8 cellular contexts compared by ENCODE assay signal in genomic region chr4:25240754-25241210, GRCh38. TPM values are rescaled to one million over a fixed set of nuclear protein-coding genes. Genes with fewer than 3 reads are reported as not detected.
DNase-seq lines count a peak whose midpoint lies in the region; ATAC-seq and TF ChIP-seq lines count a peak whose summit lies in the region.
"Not testable (repeated sequence)": the region's sequence is repeated elsewhere in the genome, so short reads cannot be mapped to it uniquely, and the experiment has no call there.

No MANE protein-coding gene starts in this region.

- not testable (repeated sequence) for H3K9me3 ChIP-seq in Loucy (ENCODE audit: insufficient read depth, low read depth, low read length); SU-DHL-6 (ENCODE audit: insufficient read depth, low read length)

- peak; percentile 54 for ATAC-seq in GM19351 (IDR thresholded peaks at IDR 0.05; ENCODE audit: unreplicated experiment)
- ATAC-seq in HG02678 (IDR thresholded peaks at IDR 0.05; ENCODE audit: unreplicated experiment), result peak; percentile 61
- not testable (repeated sequence) for ATAC-seq in activated CD8-positive, alpha-beta memory T cell treated with anti-CD3 and anti-CD28 coated beads, Interleukin-2, amount 10 ng/mL, durations not matched to agents 7 days and 5 days

- peaks cover 74% of the 10 kb centered on the region for H3K36me3 Mint-ChIP-seq in activated CD8-positive, alpha-beta memory T cell treated with anti-CD3 and anti-CD28 coated beads, Interleukin-2, amount 10 ng/mL, durations not matched to agents 7 days and 5 days
- H3K36me3 Mint-ChIP-seq in type B pancreatic cell, result peaks cover 19% of the 10 kb centered on the region

- H3K4me3 Mint-ChIP-seq in activated CD8-positive, alpha-beta memory T cell treated with anti-CD3 and anti-CD28 coated beads, Interleukin-2, amount 10 ng/mL, durations not matched to agents 7 days and 5 days, result not testable (repeated sequence)
- H3K4me3 Mint-ChIP-seq in type B pancreatic cell, result peak overlapping the region; percentile 64

- not testable (repeated sequence) for H3K9me3 Mint-ChIP-seq in activated CD8-positive, alpha-beta memory T cell treated with anti-CD3 and anti-CD28 coated beads, Interleukin-2, amount 10 ng/mL, durations not matched to agents 7 days and 5 days (ENCODE audit: low read depth); type B pancreatic cell

- H3K36me3 ChIP-seq in Loucy (ENCODE audit: insufficient read depth, low read length); SU-DHL-6 (ENCODE audit: low read length): not testable (repeated sequence)

- not testable (repeated sequence) for H2AFZ ChIP-seq in Loucy (ENCODE audit: low read length); SU-DHL-6 (ENCODE audit: low read depth, low read length, severe bottlenecking)

- peaks cover 24% of the 10 kb centered on the region for H4K20me1 ChIP-seq in Loucy (ENCODE audit: insufficient read depth, low read length, poor library complexity, severe bottlenecking)
- not testable (repeated sequence) for H4K20me1 ChIP-seq in SU-DHL-6 (ENCODE audit: low read depth, low read length)

- peaks cover 37% of the 10 kb centered on the region for H3K4me1 ChIP-seq in Loucy (ENCODE audit: insufficient read depth, low read length, poor library complexity, severe bottlenecking)

- H3K79me2 ChIP-seq in Loucy (ENCODE audit: insufficient read depth, low read length) (peaks cover 72% of the 10 kb centered on the region), SU-DHL-6 (ENCODE audit: insufficient read depth, low read length) (peaks cover 93% of the 10 kb centered on the region)

- H3K4me2 ChIP-seq in Loucy (ENCODE audit: low read depth, low read length, poor library complexity, severe bottlenecking) (peak overlapping the region; percentile 71), SU-DHL-6 (ENCODE audit: low read depth, low read length, poor library complexity, severe bottlenecking) (peak overlapping the region; percentile 24)

- not testable (repeated sequence) for H3K9ac ChIP-seq in Loucy (ENCODE audit: low read depth, low read length, poor library complexity, severe bottlenecking)
- H3K9ac ChIP-seq in SU-DHL-6 (ENCODE audit: low read length), result peak overlapping the region; percentile 4; the same call in 1 of the 2 replicates

- H3K27me3 ChIP-seq in Loucy (ENCODE audit: insufficient read depth, low read length, poor library complexity, severe bottlenecking); SU-DHL-6 (ENCODE audit: low read length): not testable (repeated sequence)

- TF ChIP-seq CTCF in Loucy (conservative IDR thresholded peaks at IDR 0.05; ENCODE audit: low read length); SU-DHL-6 (IDR thresholded peaks at IDR 0.05; ENCODE audit: insufficient read depth, low read length, poor library complexity, severe bottlenecking); type B pancreatic cell (conservative IDR thresholded peaks at IDR 0.05): not testable (repeated sequence)

- peaks cover 44% of the 10 kb centered on the region for H3K4me1 Mint-ChIP-seq in activated CD8-positive, alpha-beta memory T cell treated with anti-CD3 and anti-CD28 coated beads, Interleukin-2, amount 10 ng/mL, durations not matched to agents 7 days and 5 days
- not testable (repeated sequence) for H3K4me1 Mint-ChIP-seq in type B pancreatic cell (ENCODE audit: unreplicated experiment)

- peak overlapping the region; percentile 48 for H3K27ac Mint-ChIP-seq in activated CD8-positive, alpha-beta memory T cell treated with anti-CD3 and anti-CD28 coated beads, Interleukin-2, amount 10 ng/mL, durations not matched to agents 7 days and 5 days
- peak overlapping the region; percentile 46 for H3K27ac Mint-ChIP-seq in type B pancreatic cell

- CTCF ChIA-PET in activated CD8-positive, alpha-beta memory T cell treated with anti-CD3 and anti-CD28 coated beads, Interleukin-2, amount 10 ng/mL, durations not matched to agents 7 days and 5 days (lab: Charles Lee), result not testable (repeated sequence)

- H3K27ac ChIP-seq in SU-DHL-6 (ENCODE audit: low read depth, low read length), result peak overlapping the region; percentile 58

- peak overlapping the region; percentile 52 for H3K4me3 ChIP-seq in Loucy (ENCODE audit: low read length, poor library complexity, severe bottlenecking)
- not testable (repeated sequence) for H3K4me3 ChIP-seq in SU-DHL-6 (ENCODE audit: insufficient read depth, low read length, poor library complexity, severe bottlenecking)

- DNase-seq in GDM1 (lab: John Stamatoyannopoulos, UW) (peak; percentile 43), erythroblast (lab: John Stamatoyannopoulos, UW) (peak; percentile 42 to 71)
- not testable (repeated sequence) for DNase-seq in activated CD8-positive, alpha-beta memory T cell treated with anti-CD3 and anti-CD28 coated beads, Interleukin-2, amount 10 ng/mL, durations not matched to agents 7 days and 5 days; type B pancreatic cell (ENCODE audit: extremely low spot score, unreplicated experiment)

- H3F3A ChIP-seq in Loucy (ENCODE audit: low read depth); SU-DHL-6 (ENCODE audit: insufficient read depth): not testable (repeated sequence)

- not testable (repeated sequence) for H3K9me2 ChIP-seq in Loucy (replicated peaks; ENCODE audit: low read depth, low read length); SU-DHL-6 (replicated peaks; ENCODE audit: insufficient read depth, low read length)

- H3K27me3 Mint-ChIP-seq in activated CD8-positive, alpha-beta memory T cell treated with anti-CD3 and anti-CD28 coated beads, Interleukin-2, amount 10 ng/mL, durations not matched to agents 7 days and 5 days; type B pancreatic cell: not testable (repeated sequence)

- not testable (repeated sequence) for TF ChIP-seq POLR2A in erythroblast (IDR thresholded peaks at IDR 0.05; ENCODE audit: low read length)

RNA-seq across cellular contexts. Expression of gene PI4K2B, which starts 6.9 kb away (rescaled TPM):
- 10 to 100 TPM; 42.2 to 55.2 TPM for total RNA-seq in activated CD8-positive, alpha-beta memory T cell treated with anti-CD3 and anti-CD28 coated beads, Interleukin-2, amount 10 ng/mL, durations not matched to agents 7 days and 5 days
- 14.1 and 19.2 TPM in 2 replicates for total RNA-seq in type B pancreatic cell (ENCODE audit: low replicate concordance)
